Comparison of ENCODE assay signal across 11 cellular contexts in the genomic region with DNA sequence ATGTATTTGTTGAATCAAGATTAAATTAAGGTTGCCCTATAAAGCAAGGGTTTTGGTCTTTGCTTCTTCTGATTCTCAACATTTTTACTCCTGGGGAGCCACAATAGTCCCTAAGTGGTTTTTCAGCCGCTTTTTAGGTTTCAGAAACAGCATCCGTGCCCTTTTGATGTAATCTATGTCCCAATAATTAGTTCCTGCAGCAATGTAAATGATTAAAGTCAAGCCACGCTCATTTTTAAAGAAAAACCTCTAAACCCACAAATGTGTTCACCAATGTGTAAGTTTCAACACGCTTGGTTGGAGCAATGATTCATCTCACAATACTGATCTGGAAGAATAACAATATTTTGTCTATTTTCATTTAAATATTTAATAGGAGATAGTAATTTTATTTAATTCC. TPM values are rescaled to one million over a fixed set of nuclear protein-coding genes. Genes with fewer than 3 reads are reported as not detected.
DNase-seq lines count a peak whose midpoint lies in the region; ATAC-seq, FAIRE-seq and TF ChIP-seq lines count a peak whose summit lies in the region.
"Had no signal": no experiment of that assay in that cellular context is flagged by ENCODE, and none has a peak within 500 bp of the region (broad histone marks: within the 10 kb centered on the region; RNA-seq: fewer than 3 reads in every experiment).

No MANE protein-coding gene starts in this region.

- no peaks in the 10 kb centered on the region for H3K36me3 ChIP-seq in OCI-LY3 (replicated peaks; ENCODE audit: low read depth, low read length)
- H3K36me3 ChIP-seq: tibial artery had no signal

- H3K4me3 ChIP-seq in OCI-LY3 (ENCODE audit: low read length) (peak overlapping the region; percentile 62), right cardiac atrium (ENCODE audit: low read length) (no peak overlapping the region)
- H3K4me3 ChIP-seq: tibial artery had no signal

- TF ChIP-seq CTCF in OCI-LY3 (IDR thresholded peaks at IDR 0.05; ENCODE audit: low read depth, low read length): no peak

- peak overlapping the region; percentile 69 for H3K4me2 ChIP-seq in OCI-LY3 (ENCODE audit: low read length)

- no peak overlapping the region for H2AFZ ChIP-seq in OCI-LY3 (ENCODE audit: low read depth, low read length)

- ATAC-seq in central memory CD8-positive, alpha-beta T cell (replicated peaks; ENCODE audit: extremely low read depth, poor library complexity, severe bottlenecking): no peak
- ATAC-seq in HG02938 (IDR thresholded peaks at IDR 0.05; ENCODE audit: unreplicated experiment) (no peak), sciatic nerve (no peak), right cardiac atrium (no peak)

- H3K4me3 Mint-ChIP-seq in central memory CD8-positive, alpha-beta T cell: peak overlapping the region; percentile 92

- peak overlapping the region; percentile 97 for H3K27ac Mint-ChIP-seq in central memory CD8-positive, alpha-beta T cell (ENCODE audit: low read depth)

- no peaks in the 10 kb centered on the region for H3K9me3 Mint-ChIP-seq in central memory CD8-positive, alpha-beta T cell

- DNase-seq in GM18507 (ENCODE audit: extremely low spot score, insufficient read length, low read depth) (no peak), renal cortical epithelial cell (ENCODE audit: low read depth) (peak; percentile 44), sciatic nerve (ENCODE audit: low spot score) (no peak), AG20443 (ENCODE audit: low spot score) (no peak), right cardiac atrium (no peak)
- no peak for DNase-seq in central memory CD8-positive, alpha-beta T cell (ENCODE audit: low spot score in 2 of 2)
- DNase-seq: activated CD4-positive, alpha-beta T cell treated with anti-CD3 and anti-CD28 coated beads, Interleukin-2, amount 50 U/mL, for 4 hours; NCI-H2029 treated with DMSO at 0.1 percent for 48 hours; tibial artery had no signal

- H3K4me1 Mint-ChIP-seq in central memory CD8-positive, alpha-beta T cell: peaks cover 65% of the 10 kb centered on the region

- WGBS in right cardiac atrium: 88% methylated on average over 4 of the region's 4 CpGs

- no peaks in the 10 kb centered on the region for H3K79me2 ChIP-seq in OCI-LY3 (ENCODE audit: low read length)

- H3K4me1 ChIP-seq in OCI-LY3 (ENCODE audit: low read length) (peaks cover 32% of the 10 kb centered on the region), right cardiac atrium (ENCODE audit: control insufficient read depth, insufficient read depth, low read length) (peaks cover 5% of the 10 kb centered on the region)

- FAIRE-seq in GM18507 (lab: Jason Lieb, UNC): peak; percentile 21

- intact Hi-C loops in sciatic nerve (cut with DNase I) (loop anchor here (10.0 kb wide), 1 partner anchor 506 kb away; no protein-coding TSS in a partner anchor), right cardiac atrium (cut with DNase I) (loop anchor here in 1 of 4 donors (10.0 kb wide), 1 partner anchor 206 kb away; no protein-coding TSS in a partner anchor)

- H3K36me3 Mint-ChIP-seq in central memory CD8-positive, alpha-beta T cell (ENCODE audit: insufficient read depth): peaks cover 68% of the 10 kb centered on the region

- H3K27ac ChIP-seq in OCI-LY3 (ENCODE audit: low read length) (no peak overlapping the region), right cardiac atrium (ENCODE audit: low read length) (no peak overlapping the region)
- H3K27ac ChIP-seq: tibial artery had no signal

- no peaks in the 10 kb centered on the region for H4K20me1 ChIP-seq in OCI-LY3 (ENCODE audit: insufficient read depth, low read length)

- no peaks in the 10 kb centered on the region for H3K27me3 Mint-ChIP-seq in central memory CD8-positive, alpha-beta T cell

- H3K27me3 ChIP-seq in OCI-LY3 (ENCODE audit: low read depth, low read length) (peaks cover 33% of the 10 kb centered on the region), right cardiac atrium (ENCODE audit: control insufficient read depth, insufficient read depth) (no peaks in the 10 kb centered on the region)

- H3K9ac ChIP-seq in OCI-LY3 (ENCODE audit: low read length): no peak overlapping the region

- no peaks in the 10 kb centered on the region for H3K9me3 ChIP-seq in OCI-LY3 (ENCODE audit: insufficient read depth, low read length)
- no peaks in the 10 kb centered on the region for H3K9me3 ChIP-seq in right cardiac atrium (ENCODE audit: control insufficient read depth, low read length)
- H3K9me3 ChIP-seq: tibial artery had no signal

RNA-seq across cellular contexts. Expression of gene ARL4C, which starts 5.6 kb away (rescaled TPM):
- total RNA-seq in renal cortical epithelial cell: 98.6 and 119 TPM in 2 replicates
- total RNA-seq in sciatic nerve: 10.7 TPM
- 1 to 10 TPM; 2.3 to 5.8 (median 4.4) TPM for total RNA-seq in right cardiac atrium
- 1.2 TPM for polyA plus RNA-seq in right cardiac atrium
